In genomic region chr5:79069488-79070001, GRCh38 we compare ENCODE assay signal across 1 cellular context.
A peak's percentile ranks its signal among the peaks of the same experiment; 100 is the strongest.
TF ChIP-seq lines count a peak whose summit lies in the region.

Gene BHMT2, plus strand, starts transcription at chr5:79069767. Its CDS starts 16 bp downstream, at chr5:79069783.
Gene DMGDH, minus strand, starts transcription at chr5:79069674. Its CDS starts 54 bp downstream, at chr5:79069620.

TF ChIP-seq in HepG2, 621 proteins besides CTCF, POLR2A, EP300 and RAD21 (continued from another document):
- TF ChIP-seq CREB3 (CRISPR knock-in tag; IDR thresholded peaks at IDR 0.05) (no peak), ZMYM4 (CRISPR knock-in tag; IDR thresholded peaks at IDR 0.05) (peak; percentile 42; the same call in 1 of the 2 replicates), ZNF441 (CRISPR knock-in tag; IDR thresholded peaks at IDR 0.05; ENCODE audit: borderline replicate concordance) (peak; percentile 82), ZSCAN22 (CRISPR knock-in tag; IDR thresholded peaks at IDR 0.05) (no peak), ERF (CRISPR knock-in tag; IDR thresholded peaks at IDR 0.05) (no peak), ZNF546 (CRISPR knock-in tag; conservative IDR thresholded peaks at IDR 0.05) (peak; percentile 64; the same call in 1 of the 2 replicates), KAT7 (CRISPR knock-in tag; IDR thresholded peaks at IDR 0.05; ENCODE audit: borderline replicate concordance) (0 out of 2 replicates have a peak, but pooled peaks have one; percentile 35), ZSCAN20 (CRISPR knock-in tag; IDR thresholded peaks at IDR 0.05; ENCODE audit: borderline replicate concordance) (peak; percentile 70), ZNF256 (CRISPR knock-in tag; conservative IDR thresholded peaks at IDR 0.05) (no peak), ZNF274 (CRISPR knock-in tag; IDR thresholded peaks at IDR 0.05) (0 out of 2 replicates have a peak, but pooled peaks have one; percentile 53), ZSCAN25 (CRISPR knock-in tag; IDR thresholded peaks at IDR 0.05) (no peak), ZBTB1 (CRISPR knock-in tag; IDR thresholded peaks at IDR 0.05; ENCODE audit: borderline replicate concordance) (no peak), ZNF407 (CRISPR knock-in tag; IDR thresholded peaks at IDR 0.05; ENCODE audit: not compliant biosample characterization) (peak; percentile 25), IRF9 (CRISPR knock-in tag; IDR thresholded peaks at IDR 0.05; ENCODE audit: borderline replicate concordance) (peak; percentile 59; the same call in 1 of the 2 replicates), TBX2 (CRISPR knock-in tag; IDR thresholded peaks at IDR 0.05; ENCODE audit: borderline replicate concordance) (peak; percentile 29; the same call in 1 of the 2 replicates), HOXA9 (CRISPR knock-in tag; IDR thresholded peaks at IDR 0.05; ENCODE audit: borderline replicate concordance) (no peak), TEAD3 (CRISPR knock-in tag; optimal IDR thresholded peaks at IDR 0.05; ENCODE audit: borderline replicate concordance) (no peak), SP4 (CRISPR knock-in tag; IDR thresholded peaks at IDR 0.05) (0 out of 2 replicates have a peak, but pooled peaks have one; percentile 13), MAZ (IDR thresholded peaks at IDR 0.05; ENCODE audit: borderline replicate concordance, low read depth, low read length) (no peak), MAZ (CRISPR knock-in tag; IDR thresholded peaks at IDR 0.05; ENCODE audit: low read depth) (0 out of 2 replicates have a peak, but pooled peaks have one; percentile 48), SNAPC4 (CRISPR knock-in tag; IDR thresholded peaks at IDR 0.05) (no peak), ZBTB14 (CRISPR knock-in tag; IDR thresholded peaks at IDR 0.05) (peak; percentile 40; the same call in 1 of the 2 replicates)
TF ChIP-seq in HepG2: peak in this region for 88.
